20 cellular contexts compared by ENCODE assay signal in genomic region chr13:24221007-24221406, GRCh38.
A peak's percentile ranks its signal among the peaks of the same experiment; 100 is the strongest.
DNase-seq lines count a peak whose midpoint lies in the region; ATAC-seq, FAIRE-seq and TF ChIP-seq lines count a peak whose summit lies in the region.
"Had no signal": no experiment of that assay in that cellular context is flagged by ENCODE, and none has a peak within 500 bp of the region (broad histone marks: within the 10 kb centered on the region; RNA-seq: fewer than 3 reads in every experiment).

No MANE protein-coding gene starts in this region.

- H3K79me2 ChIP-seq in K562 (ENCODE audit: control insufficient read depth, insufficient read depth, low read length) (no peaks in the 10 kb centered on the region), HepG2 (ENCODE audit: insufficient read depth, low read length) (peaks cover 13% of the 10 kb centered on the region), smooth muscle cell (ENCODE audit: low read depth) (no peaks in the 10 kb centered on the region)

- TF ChIP-seq POLR2A in K562 (conservative IDR thresholded peaks at IDR 0.05) (no peak), HepG2 (IDR thresholded peaks at IDR 0.05; ENCODE audit: insufficient read depth in 1 of 2, low read depth in 2 of 2, low read length in 2 of 2) (no peak)

- H3K27me3 ChIP-seq in K562 (ENCODE audit: control insufficient read depth in 2 of 2, insufficient read depth in 2 of 2, low read length in 2 of 2) (peaks cover 0 to 26% of the 10 kb centered on the region in 2 experiments; a peak in 1 of 5 replicates), HepG2 (ENCODE audit: control insufficient read depth in 1 of 2, insufficient read depth in 2 of 2, low read length in 2 of 2) (no peaks in the 10 kb centered on the region), smooth muscle cell (ENCODE audit: low read depth) (no peaks in the 10 kb centered on the region)
- H3K27me3 ChIP-seq: BLaER1 treated with 17β-estradiol and CSF1 and Interleukin-3, amounts not matched to agents 10 nM and 100 nM; heart left ventricle; tibial artery had no signal

- WGBS in K562 (ENCODE audit: insufficient coverage, low coverage, missing lambda C conversion rate): 5% methylated on average over 2 of the region's 2 CpGs
- WGBS in HepG2 (ENCODE audit: low lambda C conversion rate): 5% methylated on average over 2 of the region's 2 CpGs
- WGBS in smooth muscle cell (ENCODE audit: low lambda C conversion rate): 84% methylated on average over 2 of the region's 2 CpGs

- no peak for TF ChIP-seq CTCF in K562 (IDR thresholded peaks at IDR 0.05 in 2 of 3, conservative IDR thresholded peaks at IDR 0.05 in 1 of 3; ENCODE audit: insufficient read depth in 2 of 3, low read depth in 1 of 3, low read length in 3 of 3)
- TF ChIP-seq CTCF in HepG2 (CRISPR knock-in tag; IDR thresholded peaks at IDR 0.05): no peak
- no peak for TF ChIP-seq CTCF in smooth muscle cell (IDR thresholded peaks at IDR 0.05; ENCODE audit: borderline replicate concordance, insufficient read depth, poor library complexity, severe bottlenecking)
- TF ChIP-seq CTCF in GM10248 (IDR thresholded peaks at IDR 0.05; ENCODE audit: control extremely low read depth, extremely low read depth, low read depth, missing control alignments): no peak

- FAIRE-seq in K562 (lab: Jason Lieb, UNC) (no peak), HepG2 (lab: Jason Lieb, UNC) (no peak)

- no TSS peak for BruUV-seq in K562 (replicated peaks; lab: Mats Ljungman, UMichigan)
- BruUV-seq in HepG2 (replicated peaks; lab: Mats Ljungman, UMichigan): no TSS peak

- no peaks in the 10 kb centered on the region for H3F3A ChIP-seq in smooth muscle cell (ENCODE audit: low read depth)

- no peak overlapping the region for H3K4me3 ChIP-seq in K562
- H3K4me3 ChIP-seq in HepG2 (replicated peaks in 1 of 3; ENCODE audit: insufficient read depth in 1 of 3, low read depth in 2 of 3, low read length in 3 of 3): no peak overlapping the region
- no peak overlapping the region for H3K4me3 ChIP-seq in smooth muscle cell
- H3K4me3 ChIP-seq: BLaER1 treated with 17β-estradiol and CSF1 and Interleukin-3, amounts not matched to agents 10 nM and 100 nM; heart left ventricle; tibial artery had no signal

- H2AFZ ChIP-seq in K562 (ENCODE audit: low read depth, low read length): no peak overlapping the region
- no peak overlapping the region for H2AFZ ChIP-seq in HepG2 (ENCODE audit: low read length)
- H2AFZ ChIP-seq in smooth muscle cell (ENCODE audit: low read depth): no peak overlapping the region

- H3K4me1 ChIP-seq in K562 (replicated peaks in 1 of 2; ENCODE audit: control insufficient read depth in 2 of 2, insufficient read depth in 2 of 2, low read length in 2 of 2) (peaks cover 0 to 3% of the 10 kb centered on the region in 2 experiments; a peak in 1 of 5 replicates), HepG2 (ENCODE audit: insufficient read depth, low read length) (peaks cover 58% of the 10 kb centered on the region), smooth muscle cell (ENCODE audit: low read depth) (no peaks in the 10 kb centered on the region)

- CTCF ChIA-PET in K562 (lab: Yijun Ruan, JAX; ENCODE audit: low intra/inter-chr PET ratio): interaction anchor here (2.3 kb wide), 1 partner anchor 168 kb away, joined by 13 read pairs; no protein-coding TSS in a partner anchor
- CTCF ChIA-PET in HepG2 (lab: Yijun Ruan, JAX; ENCODE audit: low intra/inter-chr PET ratio, low total read pairs): interaction anchor here (2.9 to 3.7 kb wide), 2 partner anchors 168 to 201 kb away, joined by 38 to 53 read pairs; no protein-coding TSS in a partner anchor
- CTCF ChIA-PET in GM10248 (lab: Yijun Ruan, JAX): interaction anchor here (0.9 to 4.5 kb wide), 8 partner anchors 9 to 200 kb away, joined by 3 to 58 read pairs (median 5); no protein-coding TSS in a partner anchor

- TF ChIP-seq EP300 in K562 (IDR thresholded peaks at IDR 0.05; ENCODE audit: low read length) (no peak), HepG2 (IDR thresholded peaks at IDR 0.05; ENCODE audit: low read depth in 2 of 2, low read length in 2 of 2) (peak in 1 of 2 experiments; percentile 49; a peak in 1 of 4 replicates), HepG2 (CRISPR knock-in tag; IDR thresholded peaks at IDR 0.05; ENCODE audit: borderline replicate concordance) (no peak)

- no peaks in the 10 kb centered on the region for H3K9me1 ChIP-seq in K562 (ENCODE audit: control insufficient read depth, insufficient read depth, low read length)

- DNase-seq in NCI-H510A treated with DMSO at 0.1 percent for 48 hours (lab: John Stamatoyannopoulos, UW) (peak; percentile 33), NCI-H510A (lab: John Stamatoyannopoulos, UW) (no peak), K562 (ENCODE audit: extremely low read depth in 1 of 4, low spot score in 3 of 4) (peak in 2 of 4 experiments; percentile 3 to 10), HepG2 (ENCODE audit: low spot score) (peak; percentile 84), smooth muscle cell (lab: John Stamatoyannopoulos, UW; ENCODE audit: unreplicated experiment) (no peak), GM10248 (ENCODE audit: extremely low spot score) (no peak)
- DNase-seq: activated CD4-positive, CD25-positive, alpha-beta regulatory T cell; DMS79 treated with DMSO at 0.1 percent for 48 hours; H7; heart left ventricle; immature natural killer cell; KG1; mesendoderm; NCI-H2081; NCI-H524; stimulated activated CD4-positive, alpha-beta T cell treated with anti-CD3 and anti-CD28 coated beads, Interleukin-12 subunit alpha, Interleukin-12 subunit beta, amount 100 ng/mL, for 4 hours; tibial artery had no signal

- H3K36me3 ChIP-seq in K562 (ENCODE audit: control insufficient read depth, insufficient read depth, low read length) (no peaks in the 10 kb centered on the region), HepG2 (replicated peaks in 1 of 2; ENCODE audit: control insufficient read depth in 1 of 2, insufficient read depth in 2 of 2, low read length in 2 of 2) (peaks cover 8 to 18% of the 10 kb centered on the region in 2 experiments; a peak in 4 of 5 replicates), smooth muscle cell (ENCODE audit: low read depth) (no peaks in the 10 kb centered on the region)

- ATAC-seq in K562 (peak; percentile 53), HepG2 (peak; percentile 36), GM21528 (IDR thresholded peaks at IDR 0.05; ENCODE audit: low FRiP score, unreplicated experiment) (no peak)
- ATAC-seq: heart left ventricle had no signal

- TF ChIP-seq RAD21 in K562 (CRISPR knock-in tag; conservative IDR thresholded peaks at IDR 0.05 in 1 of 2, IDR thresholded peaks at IDR 0.05 in 1 of 2) (no peak), HepG2 (CRISPR knock-in tag; IDR thresholded peaks at IDR 0.05) (no peak)

- H3K4me2 ChIP-seq in K562 (ENCODE audit: insufficient read depth, low read length) (no peak overlapping the region), HepG2 (ENCODE audit: low read depth, low read length) (no peak overlapping the region), smooth muscle cell (no peak overlapping the region)
- H3K4me2 ChIP-seq: BLaER1 treated with 17β-estradiol and CSF1 and Interleukin-3, amounts not matched to agents 10 nM and 100 nM had no signal

- H4K20me1 ChIP-seq in K562 (replicated peaks; ENCODE audit: control insufficient read depth, insufficient read depth, low read length) (no peaks in the 10 kb centered on the region), HepG2 (ENCODE audit: insufficient read depth, low read length) (no peaks in the 10 kb centered on the region), smooth muscle cell (ENCODE audit: low read depth) (no peaks in the 10 kb centered on the region)

- intact Hi-C loops in K562 (cut with micrococcal nuclease): loop anchor here (2.0 kb wide), 1 partner anchor 300 kb away; no protein-coding TSS in a partner anchor
- intact Hi-C loops in HepG2 (cut with micrococcal nuclease; ENCODE audit: unreplicated experiment): loop anchor here (2.0 kb wide), 2 partner anchors 36 to 60 kb away; partner anchors contain the start of gene SPATA13

- H3K9ac ChIP-seq in K562 (ENCODE audit: insufficient read depth in 1 of 2, low read depth in 2 of 2, low read length in 2 of 2) (no peak overlapping the region), HepG2 (ENCODE audit: insufficient read depth, low read depth, low read length) (peak overlapping the region; percentile 9; the same call in 1 of the 2 replicates), smooth muscle cell (ENCODE audit: low read depth) (no peak overlapping the region)
- H3K9ac ChIP-seq: BLaER1 treated with 17β-estradiol and CSF1 and Interleukin-3, amounts not matched to agents 10 nM and 100 nM had no signal

- H3K9me3 ChIP-seq in K562 (replicated peaks; ENCODE audit: control insufficient read depth, insufficient read depth, low read depth, low read length): no peaks in the 10 kb centered on the region
- H3K9me3 ChIP-seq in HepG2 (ENCODE audit: low read length): no peaks in the 10 kb centered on the region
- no peaks in the 10 kb centered on the region for H3K9me3 ChIP-seq in smooth muscle cell (replicated peaks; ENCODE audit: low read depth)
- H3K9me3 ChIP-seq: BLaER1 treated with 17β-estradiol and CSF1 and Interleukin-3, amounts not matched to agents 10 nM and 100 nM; heart left ventricle; tibial artery had no signal

- H3K27ac ChIP-seq in K562 (ENCODE audit: extremely low read depth, low read depth, low read length): no peak overlapping the region
- H3K27ac ChIP-seq in HepG2 (ENCODE audit: extremely low read length, insufficient read depth, low read length): peak overlapping the region; percentile 45
- peak overlapping the region; percentile 92 for H3K27ac ChIP-seq in temporal lobe (ENCODE audit: low read depth, low read length)
- H3K27ac ChIP-seq in smooth muscle cell (ENCODE audit: low read depth): no peak overlapping the region
- H3K27ac ChIP-seq: BLaER1 treated with 17β-estradiol and CSF1 and Interleukin-3, amounts not matched to agents 10 nM and 100 nM; heart left ventricle; tibial artery had no signal

- POLR2A ChIA-PET in K562 (lab: Yijun Ruan, JAX) (no interaction called here), HepG2 (lab: Yijun Ruan, JAX) (no interaction called here), GM10248 (lab: Yijun Ruan, JAX) (no interaction called here)

- in situ Hi-C loops in K562 (cut with MboI): loop anchor here (25.0 kb wide), 1 partner anchor 309 kb away; no protein-coding TSS in a partner anchor
- in situ Hi-C loops in HepG2 (cut with HindIII; ENCODE audit: extremely low pct_ligation_motif_present, low pct_unique_long_range_greater_than_20kb): loop anchor here (5.0 to 10.0 kb wide), 3 partner anchors 59 to 204 kb away; partner anchors contain the start of gene SPATA13

TF ChIP-seq in K562, 482 proteins besides CTCF, POLR2A, EP300 and RAD21 (continues in another document):
- TF ChIP-seq PYGO2 (tag; IDR thresholded peaks at IDR 0.05) (no peak), PHF21A (IDR thresholded peaks at IDR 0.05; ENCODE audit: borderline replicate concordance, low read depth) (no peak), ARHGAP35 (IDR thresholded peaks at IDR 0.05; ENCODE audit: partially characterized antibody) (no peak), C11orf30 (IDR thresholded peaks at IDR 0.05; ENCODE audit: low read depth) (peak; percentile 62)

Comparison
In these comparisons a context has a peak if more than half of its experiments do, and no peak if none do; other contexts are left out.
1. DNase-seq: peak in NCI-H510A treated with DMSO at 0.1 percent for 48 hours (single experiment) and HepG2 (single experiment); none in NCI-H510A (single experiment), smooth muscle cell (single experiment) and GM10248 (single experiment).
2. H3K27ac ChIP-seq: peak in HepG2 (single experiment) and temporal lobe (single experiment); none in K562 (single experiment) and smooth muscle cell (single experiment).